Comparison of ENCODE assay signal across 1 cellular context in genomic region chr13:21176195-21176981, GRCh38.
TF ChIP-seq lines count a peak whose summit lies in the region.

TSS of gene MRPL57 (plus strand) at chr13:21176658. CDS start at chr13:21176917, 259 bp downstream.
TSS of gene SKA3 (minus strand) at chr13:21176552. CDS start at chr13:21176477, 75 bp downstream.

TF ChIP-seq in K562, 482 proteins besides CTCF, POLR2A, EP300 and RAD21 (continued from another document and continues in another):
- TF ChIP-seq EGR1 (conservative IDR thresholded peaks at IDR 0.05) (peak; percentile 42), L3MBTL2 (IDR thresholded peaks at IDR 0.05) (peak; percentile 31; the same call in 1 of the 2 replicates), CXXC5 (CRISPR knock-in tag; IDR thresholded peaks at IDR 0.05) (peak; percentile 90), ZFP91 (CRISPR knock-in tag; IDR thresholded peaks at IDR 0.05) (no peak), PKNOX1 (IDR thresholded peaks at IDR 0.05) (no peak), ZBTB43 (CRISPR knock-in tag; IDR thresholded peaks at IDR 0.05) (peak; percentile 57; the same call in 1 of the 2 replicates), CTBP1 (IDR thresholded peaks at IDR 0.05; ENCODE audit: borderline replicate concordance) (peak; percentile 79; the same call in 1 of the 2 replicates), ZNF280B (CRISPR knock-in tag; IDR thresholded peaks at IDR 0.05) (no peak), CUX1 (CRISPR knock-in tag; IDR thresholded peaks at IDR 0.05) (no peak), PTBP1 (IDR thresholded peaks at IDR 0.05; ENCODE audit: low read depth, low read length) (no peak), TCF15 (CRISPR knock-in tag; IDR thresholded peaks at IDR 0.05) (no peak), NFIX (CRISPR knock-in tag; IDR thresholded peaks at IDR 0.05; ENCODE audit: low read depth) (no peak), GTF2A2 (tag; IDR thresholded peaks at IDR 0.05) (no peak), GATAD2B (IDR thresholded peaks at IDR 0.05; ENCODE audit: borderline replicate concordance) (peak; percentile 69), FOXP4 (CRISPR knock-in tag; IDR thresholded peaks at IDR 0.05; ENCODE audit: borderline replicate concordance) (peak; percentile 78; the same call in 1 of the 2 replicates), RB1 (IDR thresholded peaks at IDR 0.05; ENCODE audit: low read depth) (peak; percentile 72), CEBPZ (IDR thresholded peaks at IDR 0.05; ENCODE audit: borderline replicate concordance, low read depth, low read length) (no peak), YY1 (IDR thresholded peaks at IDR 0.05; ENCODE audit: borderline replicate concordance in 1 of 3, control insufficient read depth in 1 of 3, extremely low read depth in 1 of 3, insufficient read depth in 3 of 3, insufficient read length in 1 of 3, insufficient replicate concordance in 2 of 3, low read depth in 1 of 3, low read length in 2 of 3) (peak; percentile 12 to 61 (median 26)), ZBTB1 (CRISPR knock-in tag; IDR thresholded peaks at IDR 0.05; ENCODE audit: borderline replicate concordance, low read depth) (no peak), SMARCC2 (IDR thresholded peaks at IDR 0.05; ENCODE audit: low read depth) (no peak), MBD2 (IDR thresholded peaks at IDR 0.05; ENCODE audit: borderline replicate concordance, low read depth) (no peak; the same call in 1 of the 2 replicates), ARHGAP35 (IDR thresholded peaks at IDR 0.05; ENCODE audit: partially characterized antibody) (peak; percentile 96), EP400 (IDR thresholded peaks at IDR 0.05) (peak; percentile 91), NRF1 (conservative IDR thresholded peaks at IDR 0.05 in 1 of 2, IDR thresholded peaks at IDR 0.05 in 1 of 2) (peak; percentile 94 to 95), POLR2AphosphoS2 (IDR thresholded peaks at IDR 0.05; ENCODE audit: low read length) (no peak), ZFP36 (IDR thresholded peaks at IDR 0.05; ENCODE audit: low read depth, low read length, partially characterized antibody) (peak; percentile 6), GMEB1 (CRISPR knock-in tag; IDR thresholded peaks at IDR 0.05) (peak; percentile 87), TSC22D4 (tag; IDR thresholded peaks at IDR 0.05) (no peak), CCNT2 (IDR thresholded peaks at IDR 0.05; ENCODE audit: borderline replicate concordance, extremely low read depth, insufficient read length, low read depth, low read length) (no peak), IRF2 (CRISPR knock-in tag; IDR thresholded peaks at IDR 0.05) (no peak), DMBX1 (CRISPR knock-in tag; IDR thresholded peaks at IDR 0.05; ENCODE audit: borderline replicate concordance) (no peak), ZNF668 (CRISPR knock-in tag; IDR thresholded peaks at IDR 0.05) (no peak), KHSRP (IDR thresholded peaks at IDR 0.05) (no peak), THRB (CRISPR knock-in tag; conservative IDR thresholded peaks at IDR 0.05) (0 out of 2 replicates have a peak, but pooled peaks have one; percentile 52), POLR2G (IDR thresholded peaks at IDR 0.05; ENCODE audit: low read depth, low read length) (peak; percentile 97), TAF9B (IDR thresholded peaks at IDR 0.05; ENCODE audit: partially characterized antibody) (peak; percentile 70), ZNF75A (CRISPR knock-in tag; IDR thresholded peaks at IDR 0.05) (no peak)
